ENCODE assay signal across 27 cellular contexts in the genomic region with DNA sequence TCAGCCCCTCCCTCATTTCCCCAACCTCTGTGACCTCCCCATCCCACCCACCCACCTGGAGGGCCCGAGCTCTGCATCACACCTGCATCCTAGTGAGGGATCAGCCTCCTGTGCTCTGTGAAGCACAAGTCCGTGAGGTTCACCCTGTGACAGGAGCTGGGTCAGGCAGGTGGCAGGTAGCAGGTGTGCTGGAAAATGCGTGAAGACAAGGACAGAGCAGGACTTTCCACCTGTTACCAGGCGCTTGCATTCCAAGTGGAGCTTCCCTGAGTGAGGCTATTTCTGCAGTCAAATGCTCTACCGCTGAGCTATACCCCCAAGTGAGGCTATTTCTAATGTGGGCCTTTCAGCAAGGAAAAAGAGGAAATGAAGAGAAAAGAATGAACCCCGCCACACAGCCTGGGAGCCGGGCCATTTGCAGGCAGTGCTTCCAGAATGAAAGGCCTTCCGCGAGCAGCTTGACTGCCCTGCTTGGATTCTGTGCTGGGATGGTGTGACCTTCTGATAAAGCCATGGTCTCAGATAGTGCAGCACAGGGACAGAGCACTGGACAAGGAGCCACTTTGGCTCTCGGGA. TPM values are rescaled to one million over a fixed set of nuclear protein-coding genes. Genes with fewer than 3 reads are reported as not detected.
"Had no signal": no experiment of that assay in that cellular context is flagged by ENCODE, and none has a peak within 500 bp of the region (broad histone marks: within the 10 kb centered on the region; RNA-seq: fewer than 3 reads in every experiment).

No MANE protein-coding gene starts in this region.

- ATAC-seq: activated CD4-positive, alpha-beta T cell treated with anti-CD3 and anti-CD28 coated beads for 36 hours; activated naive CD4-positive, alpha-beta T cell treated with anti-CD3 and anti-CD28 coated beads, Interleukin-2, amount 50 U/mL, for 72 hours; activated T-helper 17 cell treated with anti-CD3 and anti-CD28 coated beads, Interleukin-2, amount 50 U/mL, for 72 hours; gastrocnemius medialis; left colon; sciatic nerve; stimulated activated naive B cell treated with anti-CD40 and anti-IgM and Interleukin-4, amounts not matched to agents 10 μg/mL and 1 μg/mL and 100 μg/mL, for 72 hours had no signal

- H3K4me3 Mint-ChIP-seq: activated B cell treated with CpG ODN at 0.5 μM for 24 hours; activated CD4-positive, alpha-beta T cell treated with anti-CD3 and anti-CD28 coated beads for 36 hours; activated T-cell treated with anti-CD3 and anti-CD28 coated beads, Interleukin-2, amount 50 U/mL, for 24 hours; activated T-helper 17 cell treated with anti-CD3 and anti-CD28 coated beads, Interleukin-2, amount 50 U/mL, for 72 hours; endodermal cell; stimulated activated naive B cell treated with anti-CD40 and anti-IgM and Interleukin-4, amounts not matched to agents 10 μg/mL and 1 μg/mL and 100 μg/mL, for 72 hours; type B pancreatic cell had no signal

- H3K4me1 Mint-ChIP-seq: activated B cell treated with CpG ODN at 0.5 μM for 24 hours; activated CD4-positive, alpha-beta T cell treated with anti-CD3 and anti-CD28 coated beads for 36 hours; activated T-helper 17 cell treated with anti-CD3 and anti-CD28 coated beads, Interleukin-2, amount 50 U/mL, for 72 hours; endodermal cell; naive B cell; stimulated activated naive B cell treated with anti-CD40 and anti-IgM and Interleukin-4, amounts not matched to agents 10 μg/mL and 1 μg/mL and 100 μg/mL, for 72 hours had no signal

- H3K27ac ChIP-seq: gastrocnemius medialis, thoracic aorta, vagina had no signal

- DNase-seq: activated B cell treated with CpG ODN at 0.5 μM for 24 hours; activated CD4-positive, alpha-beta T cell treated with anti-CD3 and anti-CD28 coated beads for 36 hours; activated CD4-positive, alpha-beta T cell treated with anti-CD3 and anti-CD28 coated beads, Interleukin-2, amount 50 U/mL, for 4 hours; activated CD8-positive, alpha-beta memory T cell treated with anti-CD3 and anti-CD28 coated beads for 24 hours; activated CD8-positive, alpha-beta memory T cell treated with anti-CD3 and anti-CD28 coated beads, Interleukin-2, amount 50 U/mL, for 4 hours; activated T-cell treated with anti-CD3 and anti-CD28 coated beads, Interleukin-2, amount 50 U/mL, for 24 hours; aorta; cerebellar nuclear complex; cortex of kidney; endodermal cell; esophagus squamous epithelium; gastrocnemius medialis; left colon; mesenchymal stem cell; naive B cell; occipital lobe; small intestine; stimulated activated CD8-positive, alpha-beta memory T cell treated with anti-CD3 and anti-CD28 coated beads, Interleukin-4, amount 100 ng/mL, for 48 hours; stimulated activated naive B cell treated with anti-CD40 and anti-IgM and Interleukin-4, amounts not matched to agents 10 μg/mL and 1 μg/mL and 100 μg/mL, for 72 hours; T1000 had no signal

- H3K9me3 Mint-ChIP-seq: activated T-cell treated with anti-CD3 and anti-CD28 coated beads, Interleukin-2, amount 50 U/mL, for 24 hours; activated T-helper 17 cell treated with anti-CD3 and anti-CD28 coated beads, Interleukin-2, amount 50 U/mL, for 72 hours had no signal

- H3K36me3 ChIP-seq: esophagus squamous epithelium, gastrocnemius medialis, thoracic aorta, vagina had no signal

- H3K9me3 ChIP-seq: gastrocnemius medialis, vagina had no signal

- H3K36me3 Mint-ChIP-seq: activated naive CD4-positive, alpha-beta T cell treated with anti-CD3 and anti-CD28 coated beads, Interleukin-2, amount 50 U/mL, for 72 hours; naive B cell; stimulated activated naive B cell treated with anti-CD40 and anti-IgM and Interleukin-4, amounts not matched to agents 10 μg/mL and 1 μg/mL and 100 μg/mL, for 72 hours; type B pancreatic cell had no signal

- H3K4me3 ChIP-seq: esophagus squamous epithelium, gastrocnemius medialis, thoracic aorta, vagina had no signal

- H3K27me3 ChIP-seq: gastrocnemius medialis, vagina had no signal

- H3K27ac Mint-ChIP-seq: activated B cell treated with CpG ODN at 0.5 μM for 24 hours; activated CD4-positive, alpha-beta T cell treated with anti-CD3 and anti-CD28 coated beads for 36 hours; activated naive CD4-positive, alpha-beta T cell treated with anti-CD3 and anti-CD28 coated beads, Interleukin-2, amount 50 U/mL, for 72 hours; activated T-cell treated with anti-CD3 and anti-CD28 coated beads, Interleukin-2, amount 50 U/mL, for 24 hours; activated T-helper 17 cell treated with anti-CD3 and anti-CD28 coated beads, Interleukin-2, amount 50 U/mL, for 72 hours; endodermal cell; stimulated activated naive B cell treated with anti-CD40 and anti-IgM and Interleukin-4, amounts not matched to agents 10 μg/mL and 1 μg/mL and 100 μg/mL, for 72 hours; type B pancreatic cell had no signal

RNA-seq across cellular contexts. Expression of a gene that starts 13.3 kb away (rescaled TPM):
- total RNA-seq: activated B cell treated with CpG ODN at 0.5 μM for 24 hours; activated CD4-positive, alpha-beta T cell treated with anti-CD3 and anti-CD28 coated beads for 36 hours; activated naive CD4-positive, alpha-beta T cell treated with anti-CD3 and anti-CD28 coated beads, Interleukin-2, amount 50 U/mL, for 72 hours; activated T-helper 17 cell treated with anti-CD3 and anti-CD28 coated beads, Interleukin-2, amount 50 U/mL, for 72 hours had no signal
- polyA plus RNA-seq: neural cell had no signal
